9 cellular contexts compared by ENCODE assay signal in genomic region chr10:97861351-97861750, GRCh38. TPM values are rescaled to one million over a fixed set of nuclear protein-coding genes. Genes with fewer than 3 reads are reported as not detected.
DNase-seq lines count a peak whose midpoint lies in the region; ATAC-seq, FAIRE-seq and TF ChIP-seq lines count a peak whose summit lies in the region.
"Had no signal": no experiment of that assay in that cellular context is flagged by ENCODE, and none has a peak within 500 bp of the region (broad histone marks: within the 10 kb centered on the region; RNA-seq: fewer than 3 reads in every experiment).

No MANE protein-coding gene starts in this region.

- no peak overlapping the region for H3K4me3 ChIP-seq in right cardiac atrium (ENCODE audit: low read length)
- no peak overlapping the region for H3K4me3 ChIP-seq in left ventricle myocardium inferior
- H3K4me3 ChIP-seq in iPS-18c (ENCODE audit: insufficient read depth, low read depth, low read length): peak overlapping the region; percentile 6; the same call in 1 of the 2 replicates

- ATAC-seq in right cardiac atrium (peak; percentile 46 to 53), HG03469 (IDR thresholded peaks at IDR 0.05; ENCODE audit: unreplicated experiment) (no peak), GM21786 (IDR thresholded peaks at IDR 0.05; ENCODE audit: unreplicated experiment) (no peak)
- ATAC-seq in stimulated activated naive B cell treated with anti-CD40 and anti-IgM and Interleukin-4, amounts not matched to agents 10 μg/mL and 1 μg/mL and 100 μg/mL, for 72 hours (replicated peaks): no peak

- FAIRE-seq in urothelium cell line (lab: Jason Lieb, UNC): peak; percentile 17

- peaks cover 0 to 5% of the 10 kb centered on the region in 2 donors for H3K9me3 Mint-ChIP-seq in stimulated activated naive B cell treated with anti-CD40 and anti-IgM and Interleukin-4, amounts not matched to agents 10 μg/mL and 1 μg/mL and 100 μg/mL, for 72 hours

- TF ChIP-seq CTCF in left ventricle myocardium inferior (IDR thresholded peaks at IDR 0.05; ENCODE audit: borderline replicate concordance): no peak

- peaks cover 32 to 35% of the 10 kb centered on the region in 2 donors for H3K27me3 Mint-ChIP-seq in stimulated activated naive B cell treated with anti-CD40 and anti-IgM and Interleukin-4, amounts not matched to agents 10 μg/mL and 1 μg/mL and 100 μg/mL, for 72 hours

- DNase-seq in right cardiac atrium (no peak), left ventricle myocardium inferior (no peak), SW480 (ENCODE audit: low spot score) (peak; percentile 44), urothelium cell line (ENCODE audit: low spot score) (peak; percentile 80)
- DNase-seq in stimulated activated naive B cell treated with anti-CD40 and anti-IgM and Interleukin-4, amounts not matched to agents 10 μg/mL and 1 μg/mL and 100 μg/mL, for 72 hours: no peak
- DNase-seq: DMS79 had no signal

- no peak overlapping the region for H3K4me3 Mint-ChIP-seq in stimulated activated naive B cell treated with anti-CD40 and anti-IgM and Interleukin-4, amounts not matched to agents 10 μg/mL and 1 μg/mL and 100 μg/mL, for 72 hours

- H3K27me3 ChIP-seq in right cardiac atrium (ENCODE audit: control insufficient read depth, insufficient read depth) (no peaks in the 10 kb centered on the region), left ventricle myocardium inferior (ENCODE audit: low read depth) (peaks cover 87% of the 10 kb centered on the region)

- intact Hi-C loops in right cardiac atrium (cut with DNase I): loop anchor here in 3 of 4 donors (5.0 to 10.0 kb wide), 3 partner anchors 67 to 107 kb away; no protein-coding TSS in a partner anchor
- intact Hi-C loops in left ventricle myocardium inferior (cut with micrococcal nuclease): no loop called here

- 70% methylated on average over 1 of the region's 1 CpG for WGBS in right cardiac atrium

- H3K36me3 ChIP-seq in left ventricle myocardium inferior: no peaks in the 10 kb centered on the region

- H3K27ac ChIP-seq in right cardiac atrium (ENCODE audit: low read length): no peak overlapping the region
- no peak overlapping the region for H3K27ac ChIP-seq in left ventricle myocardium inferior (replicated peaks)

- H3K27ac Mint-ChIP-seq in stimulated activated naive B cell treated with anti-CD40 and anti-IgM and Interleukin-4, amounts not matched to agents 10 μg/mL and 1 μg/mL and 100 μg/mL, for 72 hours: no peak overlapping the region

- H3K36me3 Mint-ChIP-seq in stimulated activated naive B cell treated with anti-CD40 and anti-IgM and Interleukin-4, amounts not matched to agents 10 μg/mL and 1 μg/mL and 100 μg/mL, for 72 hours: peaks cover 0 to 2% of the 10 kb centered on the region in 2 donors

- H3K9me3 ChIP-seq in right cardiac atrium (ENCODE audit: control insufficient read depth, low read length): no peaks in the 10 kb centered on the region
- peaks cover 5% of the 10 kb centered on the region for H3K9me3 ChIP-seq in left ventricle myocardium inferior (replicated peaks)
- no peaks in the 10 kb centered on the region for H3K9me3 ChIP-seq in iPS-18c (ENCODE audit: control insufficient read depth, insufficient read depth, low read length)

- H3K4me1 ChIP-seq in right cardiac atrium (ENCODE audit: control insufficient read depth, insufficient read depth, low read length): no peaks in the 10 kb centered on the region
- peaks cover 4% of the 10 kb centered on the region for H3K4me1 ChIP-seq in left ventricle myocardium inferior

- H3K4me1 Mint-ChIP-seq in stimulated activated naive B cell treated with anti-CD40 and anti-IgM and Interleukin-4, amounts not matched to agents 10 μg/mL and 1 μg/mL and 100 μg/mL, for 72 hours: no peaks in the 10 kb centered on the region

RNA-seq across cellular contexts. Expression of gene GOLGA7B, which starts 11.7 kb away (rescaled TPM):
- total RNA-seq in right cardiac atrium: 10 to 100 TPM in 1 of 4 donors, 1 to 10 TPM in 3; 4.1 to 11.7 (median 7.0) TPM
- 5.3 TPM for polyA plus RNA-seq in right cardiac atrium
- total RNA-seq in left ventricle myocardium inferior: 0.60 TPM

Comparison
In these comparisons a context has a peak if more than half of its experiments do, and no peak if none do; other contexts are left out.
1. ATAC-seq: peak in right cardiac atrium (2 of 2); none in stimulated activated naive B cell treated with anti-CD40 and anti-IgM and Interleukin-4, amounts not matched to agents 10 μg/mL and 1 μg/mL and 100 μg/mL, for 72 hours (0 of 2), HG03469 (single experiment) and GM21786 (single experiment).
2. DNase-seq: peak in SW480 (single experiment) and urothelium cell line (single experiment); none in right cardiac atrium (0 of 3), left ventricle myocardium inferior (single experiment) and stimulated activated naive B cell treated with anti-CD40 and anti-IgM and Interleukin-4, amounts not matched to agents 10 μg/mL and 1 μg/mL and 100 μg/mL, for 72 hours (single experiment).